8 cellular contexts compared by ENCODE assay signal in genomic region chr12:92927055-92927435, GRCh38. TPM values are rescaled to one million over a fixed set of nuclear protein-coding genes. Genes with fewer than 3 reads are reported as not detected.
A peak's percentile ranks its signal among the peaks of the same experiment; 100 is the strongest.
DNase-seq lines count a peak whose midpoint lies in the region; ATAC-seq and TF ChIP-seq lines count a peak whose summit lies in the region.

No MANE protein-coding gene starts in this region.

- no peaks in the 10 kb centered on the region for H3K27me3 Mint-ChIP-seq in CD4-positive, alpha-beta memory T cell
- no peaks in the 10 kb centered on the region for H3K27me3 Mint-ChIP-seq in naive B cell

- H3K9me3 Mint-ChIP-seq in CD4-positive, alpha-beta memory T cell: peaks cover 0 to 2% (median 0%) of the 10 kb centered on the region in 8 donors
- peaks cover 0 to 2% (median 0%) of the 10 kb centered on the region in 7 donors for H3K9me3 Mint-ChIP-seq in naive B cell

- WGBS in suprapubic skin: 6% methylated on average over 4 of the region's 4 CpGs

- H3K4me3 Mint-ChIP-seq in CD4-positive, alpha-beta memory T cell: peak overlapping the region; percentile 79 to 91 (median 88)
- H3K4me3 Mint-ChIP-seq in naive B cell: peak overlapping the region in 6 of 8 donors; percentile 83 to 93 (median 88)

- H3K27ac Mint-ChIP-seq in CD4-positive, alpha-beta memory T cell: peak overlapping the region; percentile 60 to 95 (median 92)
- peak overlapping the region in 4 of 6 donors; percentile 41 to 96 (median 92) for H3K27ac Mint-ChIP-seq in naive B cell

- H3K36me3 ChIP-seq in CD4-positive, alpha-beta memory T cell (ENCODE audit: insufficient read depth, low read length): no peaks in the 10 kb centered on the region
- H3K36me3 ChIP-seq in HAP-1 (replicated peaks) (no peaks in the 10 kb centered on the region), suprapubic skin (no peaks in the 10 kb centered on the region)

- ATAC-seq in naive B cell (ENCODE audit: low read depth in 2 of 2) (no peak), HG03159 (IDR thresholded peaks at IDR 0.05; ENCODE audit: unreplicated experiment) (no peak)

- CTCF ChIA-PET in CD4-positive, alpha-beta memory T cell (lab: Charles Lee; ENCODE audit: partially characterized antibody): interaction anchor here (1.0 to 2.8 kb wide), 9 partner anchors 16 to 1174 kb away, joined by 3 to 11 read pairs (median 6); no protein-coding TSS in a partner anchor

- POLR2A ChIA-PET in CD4-positive, alpha-beta memory T cell (lab: Charles Lee; ENCODE audit: partially characterized antibody): interaction anchor here (0.9 to 4.1 kb wide), 5 partner anchors 16 to 358 kb away, joined by 3 to 36 read pairs (median 4); no protein-coding TSS in a partner anchor

- H3K4me1 ChIP-seq in CD4-positive, alpha-beta memory T cell (ENCODE audit: insufficient read depth, low read length): peaks cover 28% of the 10 kb centered on the region
- H3K4me1 ChIP-seq in HAP-1 (peaks cover 30% of the 10 kb centered on the region), suprapubic skin (peaks cover 36% of the 10 kb centered on the region)

- peak; percentile 16 for TF ChIP-seq CTCF in cardiac fibroblast (IDR thresholded peaks at IDR 0.05; ENCODE audit: low read depth, low read length)
- no peak for TF ChIP-seq CTCF in suprapubic skin (IDR thresholded peaks at IDR 0.05)

- DNase-seq in CD4-positive, alpha-beta memory T cell: peak in 3 of 5 donors; percentile 23 to 61 (median 35)
- DNase-seq in HAP-1 (ENCODE audit: low spot score in 2 of 2) (peak; percentile 47 to 53), T follicular helper cell (ENCODE audit: low read depth) (peak; percentile 14), cardiac fibroblast (ENCODE audit: low read depth in 2 of 2) (peak; percentile 63 to 65), naive B cell (no peak), suprapubic skin (ENCODE audit: low spot score in 2 of 2) (peak in 1 of 2 donors; percentile 71), NCI-H774 (lab: John Stamatoyannopoulos, UW) (no peak)

- TF ChIP-seq EP300 in suprapubic skin (IDR thresholded peaks at IDR 0.05): no peak

- peaks cover 29 to 46% (median 40%) of the 10 kb centered on the region in 4 donors for H3K4me1 Mint-ChIP-seq in CD4-positive, alpha-beta memory T cell
- peaks cover 26 to 46% (median 37%) of the 10 kb centered on the region in 3 donors for H3K4me1 Mint-ChIP-seq in naive B cell

- no peak for TF ChIP-seq POLR2A in suprapubic skin (IDR thresholded peaks at IDR 0.05)

- peaks cover 5 to 10% of the 10 kb centered on the region in 2 donors for H3K36me3 Mint-ChIP-seq in CD4-positive, alpha-beta memory T cell
- H3K36me3 Mint-ChIP-seq in naive B cell: no peaks in the 10 kb centered on the region

- H3K4me3 ChIP-seq in CD4-positive, alpha-beta memory T cell (ENCODE audit: low read length in 2 of 2): no peak overlapping the region
- peak overlapping the region; percentile 58 for H3K4me3 ChIP-seq in HAP-1
- peak overlapping the region; percentile 72 to 75 for H3K4me3 ChIP-seq in cardiac fibroblast (replicated peaks in 1 of 2; ENCODE audit: low read depth in 2 of 2, low read length in 2 of 2)
- H3K4me3 ChIP-seq in suprapubic skin: peak overlapping the region; percentile 86

- H3K27ac ChIP-seq in CD4-positive, alpha-beta memory T cell (ENCODE audit: low read depth, low read length): peak overlapping the region; percentile 90
- peak overlapping the region; percentile 100 for H3K27ac ChIP-seq in suprapubic skin

- no peaks in the 10 kb centered on the region for H3K9me3 ChIP-seq in CD4-positive, alpha-beta memory T cell (ENCODE audit: control insufficient read depth in 1 of 2, low read length in 2 of 2)
- H3K9me3 ChIP-seq in HAP-1: no peaks in the 10 kb centered on the region
- no peaks in the 10 kb centered on the region for H3K9me3 ChIP-seq in suprapubic skin

- in situ Hi-C loops in HAP-1 (cut with MboI; ENCODE audit: low sequenced_read_pairs): no loop called here

- H3K27me3 ChIP-seq in CD4-positive, alpha-beta memory T cell (ENCODE audit: insufficient read depth, low read length): no peaks in the 10 kb centered on the region
- H3K27me3 ChIP-seq in HAP-1 (ENCODE audit: low read depth) (no peaks in the 10 kb centered on the region), suprapubic skin (no peaks in the 10 kb centered on the region)

- intact Hi-C loops in CD4-positive, alpha-beta memory T cell (cut with micrococcal nuclease): loop anchor here (5.0 kb wide), 4 partner anchors 65 to 1535 kb away; partner anchors contain the start of gene CRADD

RNA-seq across cellular contexts. Expression of gene EEA1, which starts 2.0 kb away (rescaled TPM):
- total RNA-seq in CD4-positive, alpha-beta memory T cell: 10 to 100 TPM; 16.1 to 16.4 TPM
- polyA plus RNA-seq in CD4-positive, alpha-beta memory T cell: 10 to 100 TPM in 1 of 2 donors, 1 to 10 TPM in 1; 2.8 to 16.2 TPM
- polyA plus RNA-seq in naive B cell (ENCODE audit: low read depth in 6 of 6): 10 to 100 TPM in 3 of 6 donors, 1 to 10 TPM in 3; 2.0 to 16.0 (median 9.0) TPM
- total RNA-seq in suprapubic skin: 10 to 100 TPM; 17.9 to 55.0 (median 23.2) TPM

Comparison
In these comparisons a context has a peak if more than half of its experiments do, and no peak if none do; other contexts are left out.
1. DNase-seq: peak in CD4-positive, alpha-beta memory T cell (3 of 5), HAP-1 (2 of 2), T follicular helper cell (single experiment) and cardiac fibroblast (2 of 2); none in naive B cell (single experiment) and NCI-H774 (single experiment).
2. H3K4me3 ChIP-seq: peak in HAP-1 (single experiment), cardiac fibroblast (2 of 2) and suprapubic skin (single experiment); none in CD4-positive, alpha-beta memory T cell (0 of 2).